ENCODE assay signal across 1 cellular context in genomic region chr9:90838761-90839160, GRCh38.
TF ChIP-seq lines count a peak whose summit lies in the region.

No MANE protein-coding gene starts in this region.

TF ChIP-seq in GM23338, 12 proteins besides CTCF, POLR2A, EP300 and RAD21 (continued from another document):
- no peak for TF ChIP-seq ZNF462 (CRISPR knock-in tag; IDR thresholded peaks at IDR 0.05)
- no peak for TF ChIP-seq POLR2AphosphoS5 (IDR thresholded peaks at IDR 0.05; ENCODE audit: low read depth)
